In genomic region chr22:41688365-41689211, GRCh38 we compare ENCODE assay signal across 1 cellular context.
A peak's percentile ranks its signal among the peaks of the same experiment; 100 is the strongest.
TF ChIP-seq lines count a peak whose summit lies in the region.

TSS of gene SNU13 (minus strand) at chr22:41688867. CDS start at chr22:41688796, 71 bp downstream.

TF ChIP-seq in HepG2, 621 proteins besides CTCF, POLR2A, EP300 and RAD21 (continued from another document and continues in another):
- TF ChIP-seq MTERF4 (CRISPR knock-in tag; IDR thresholded peaks at IDR 0.05): 0 out of 2 replicates have a peak, but pooled peaks have one; percentile 13
- peak; percentile 86 for TF ChIP-seq ZNF574 (CRISPR knock-in tag; IDR thresholded peaks at IDR 0.05)
- 0 out of 2 replicates have a peak, but pooled peaks have one; percentile 39 for TF ChIP-seq ZNF264 (CRISPR knock-in tag; IDR thresholded peaks at IDR 0.05)
- TF ChIP-seq IRF2 (CRISPR knock-in tag; IDR thresholded peaks at IDR 0.05): peak; percentile 74; the same call in 1 of the 2 replicates
- TF ChIP-seq ZMYM4 (CRISPR knock-in tag; IDR thresholded peaks at IDR 0.05): peak; percentile 63; the same call in 1 of the 2 replicates
- TF ChIP-seq MNT (IDR thresholded peaks at IDR 0.05): peak; percentile 48
- TF ChIP-seq DMAP1 (CRISPR knock-in tag; IDR thresholded peaks at IDR 0.05): peak; percentile 80
- TF ChIP-seq FOXJ3 (CRISPR knock-in tag; IDR thresholded peaks at IDR 0.05; ENCODE audit: borderline replicate concordance): peak; percentile 67; the same call in 1 of the 2 replicates
- no peak; the same call in 1 of the 2 replicates for TF ChIP-seq ZNF432 (CRISPR knock-in tag; IDR thresholded peaks at IDR 0.05; ENCODE audit: borderline replicate concordance)
- TF ChIP-seq ZNF337 (CRISPR knock-in tag; IDR thresholded peaks at IDR 0.05; ENCODE audit: borderline replicate concordance, low read depth): 0 out of 2 replicates have a peak, but pooled peaks have one; percentile 48
- TF ChIP-seq ZNF138 (CRISPR knock-in tag; IDR thresholded peaks at IDR 0.05; ENCODE audit: low read depth): no peak
- TF ChIP-seq SP1 (IDR thresholded peaks at IDR 0.05): no peak
- TF ChIP-seq SP1 (CRISPR knock-in tag; IDR thresholded peaks at IDR 0.05): peak; percentile 80; the same call in 1 of the 2 replicates
- no peak for TF ChIP-seq ZNF597 (CRISPR knock-in tag; IDR thresholded peaks at IDR 0.05)
- TF ChIP-seq ZNF775 (CRISPR knock-in tag; IDR thresholded peaks at IDR 0.05; ENCODE audit: borderline replicate concordance): no peak
- TF ChIP-seq ZNF280B (CRISPR knock-in tag; IDR thresholded peaks at IDR 0.05; ENCODE audit: borderline replicate concordance): peak; percentile 17; the same call in 1 of the 2 replicates
- TF ChIP-seq TGIF2 (CRISPR knock-in tag; IDR thresholded peaks at IDR 0.05): no peak
- peak; percentile 88; the same call in 1 of the 2 replicates for TF ChIP-seq TRAFD1 (CRISPR knock-in tag; IDR thresholded peaks at IDR 0.05; ENCODE audit: borderline replicate concordance)
- peak; percentile 38; the same call in 1 of the 2 replicates for TF ChIP-seq ZNF317 (CRISPR knock-in tag; IDR thresholded peaks at IDR 0.05)
- peak; percentile 62; the same call in 1 of the 2 replicates for TF ChIP-seq HOXA5 (CRISPR knock-in tag; IDR thresholded peaks at IDR 0.05)
- peak; percentile 22; the same call in 1 of the 2 replicates for TF ChIP-seq ZFP90 (CRISPR knock-in tag; IDR thresholded peaks at IDR 0.05; ENCODE audit: borderline replicate concordance)
- TF ChIP-seq NFAT5 (CRISPR knock-in tag; IDR thresholded peaks at IDR 0.05): 0 out of 2 replicates have a peak, but pooled peaks have one; percentile 26
- TF ChIP-seq KLF11 (CRISPR knock-in tag; IDR thresholded peaks at IDR 0.05): 0 out of 2 replicates have a peak, but pooled peaks have one; percentile 21
- TF ChIP-seq ZNF274 (CRISPR knock-in tag; IDR thresholded peaks at IDR 0.05): peak; percentile 36; the same call in 1 of the 2 replicates
- no peak for TF ChIP-seq HNF1A (IDR thresholded peaks at IDR 0.05; ENCODE audit: low read depth)
- TF ChIP-seq HNF1A (CRISPR knock-in tag; IDR thresholded peaks at IDR 0.05; ENCODE audit: borderline replicate concordance): peak; percentile 69; the same call in 1 of the 2 replicates
- peak; percentile 74; the same call in 1 of the 2 replicates for TF ChIP-seq ZNF484 (CRISPR knock-in tag; IDR thresholded peaks at IDR 0.05; ENCODE audit: borderline replicate concordance, low read depth)
- peak; percentile 72; the same call in 1 of the 2 replicates for TF ChIP-seq AHR (CRISPR knock-in tag; IDR thresholded peaks at IDR 0.05)
- no peak for TF ChIP-seq THAP7 (CRISPR knock-in tag; IDR thresholded peaks at IDR 0.05)
- peak; percentile 37; the same call in 1 of the 2 replicates for TF ChIP-seq ZNF776 (CRISPR knock-in tag; IDR thresholded peaks at IDR 0.05)
- no peak; the same call in 1 of the 2 replicates for TF ChIP-seq NRL (CRISPR knock-in tag; IDR thresholded peaks at IDR 0.05; ENCODE audit: borderline replicate concordance)
- peak; percentile 85 for TF ChIP-seq ZBTB38 (CRISPR knock-in tag; IDR thresholded peaks at IDR 0.05)
- TF ChIP-seq RBM22 (optimal IDR thresholded peaks at IDR 0.05; ENCODE audit: low read length): no peak
